In genomic region chr3:42653560-42654330, GRCh38 we compare ENCODE assay signal across 8 cellular contexts. TPM values are rescaled to one million over a fixed set of nuclear protein-coding genes. Genes with fewer than 3 reads are reported as not detected.
DNase-seq lines count a peak whose midpoint lies in the region; ATAC-seq and TF ChIP-seq lines count a peak whose summit lies in the region.

TSS of gene ZBTB47 (plus strand) at chr3:42653697. CDS start at chr3:42658356, 4,659 bp downstream.

- no peaks in the 10 kb centered on the region for H3K9me3 ChIP-seq in heart left ventricle
- H3K9me3 ChIP-seq in osteoblast (ENCODE audit: low read depth, low read length), result no peaks in the 10 kb centered on the region

- peak within 1 kb of the TSS; percentile 37 for H3K4me3 ChIP-seq in Jurkat, Clone E6-1 (ENCODE audit: low read length)
- peak within 1 kb of the TSS; percentile 59 to 99 (median 86) for H3K4me3 ChIP-seq in heart left ventricle
- H3K4me3 ChIP-seq in osteoblast (ENCODE audit: insufficient read depth, low read length), result peak within 1 kb of the TSS; percentile 90

- peaks cover 60% of the 10 kb centered on the region for H4K20me1 ChIP-seq in osteoblast (ENCODE audit: insufficient read depth, low read length)

- DNase-seq in EL (peak; percentile 53), heart left ventricle (peak; percentile 68 to 86 (median 77)), osteoblast (ENCODE audit: insufficient read length, low spot score, missing footprints) (peak; percentile 94), retina (no peak), foreskin melanocyte (no peak)
- no peak for DNase-seq in Jurkat, Clone E6-1 (ENCODE audit: low read depth, low spot score)

- peaks cover 11 to 86% (median 50%) of the 10 kb centered on the region in 12 donors for H3K4me1 ChIP-seq in heart left ventricle
- peaks cover 53% of the 10 kb centered on the region for H3K4me1 ChIP-seq in osteoblast (ENCODE audit: insufficient read depth, low read length)

- H3K36me3 ChIP-seq in heart left ventricle (peaks cover 0 to 25% (median 17%) of the 10 kb centered on the region in 9 donors), osteoblast (ENCODE audit: insufficient read depth, low read length) (peaks cover 18% of the 10 kb centered on the region)

- peak within 1 kb of the TSS; percentile 95 for H3K4me2 ChIP-seq in osteoblast (ENCODE audit: insufficient read depth, low read length)

- no peak for TF ChIP-seq POLR2A in heart left ventricle (IDR thresholded peaks at IDR 0.05)

- intact Hi-C loops in heart left ventricle (cut with DNase I), result loop anchor here (1.0 to 10.0 kb wide), 8 partner anchors 31 to 91 kb away; partner anchors contain the start of genes NKTR (in 7 of the 10), SEC22C (in 2 of the 10) and KLHL40 (in 1 of the 10)

- no peaks in the 10 kb centered on the region for H3K27me3 ChIP-seq in heart left ventricle
- no peaks in the 10 kb centered on the region for H3K27me3 ChIP-seq in osteoblast (ENCODE audit: insufficient read depth, low read length)

- 5 to 6% (median 6%) methylated on average over 30 to 31 of the region's 31 CpGs for WGBS in adipose tissue, 3 donors
- 2 to 5% (median 4%) methylated on average over 8 to 31 of the region's 31 CpGs for WGBS in heart left ventricle, 4 donors

- H3K27ac ChIP-seq in adipose tissue (ENCODE audit: low read depth, low read length) (peak within 1 kb of the TSS; percentile 64), heart left ventricle (peak within 1 kb of the TSS; percentile 84 to 99 (median 94)), osteoblast (ENCODE audit: low read depth, low read length) (peak within 1 kb of the TSS; percentile 86)

- TF ChIP-seq CTCF in heart left ventricle (IDR thresholded peaks at IDR 0.05), result no peak
- TF ChIP-seq CTCF in osteoblast (IDR thresholded peaks at IDR 0.05; ENCODE audit: extremely low read depth, low read depth, low read length), result no peak

- H3K79me2 ChIP-seq in osteoblast (ENCODE audit: insufficient read depth, low read length), result peaks cover 66% of the 10 kb centered on the region

- ATAC-seq in heart left ventricle (peak; percentile 30 to 77 (median 54)), GM21717 (IDR thresholded peaks at IDR 0.05; ENCODE audit: unreplicated experiment) (no peak)

- H2AFZ ChIP-seq in osteoblast (ENCODE audit: low read length), result peak within 1 kb of the TSS; percentile 60

RNA-seq across cellular contexts. Expression of gene ZBTB47, which starts in this region (rescaled TPM):
- 2.2 TPM for polyA plus RNA-seq in Jurkat, Clone E6-1 (2012; ENCODE audit: insufficient read depth, insufficient read length)
- polyA plus RNA-seq in adipose tissue (10 to 100 TPM; 10.5 to 82.4 (median 28.1) TPM), heart left ventricle (100 to 1,000 TPM; 110 to 111 TPM)
- total RNA-seq in heart left ventricle (100 to 1,000 TPM in 7 of 9 donors, 10 to 100 TPM in 2; 76.6 to 184 (median 131) TPM), osteoblast (39.2 and 41.3 TPM in 2 replicates)

Comparison
In these comparisons a context has a peak if more than half of its experiments do, and no peak if none do; other contexts are left out.
1. DNase-seq: peak in EL (single experiment), heart left ventricle (5 of 5) and osteoblast (single experiment); none in Jurkat, Clone E6-1 (single experiment), retina (single experiment) and foreskin melanocyte (single experiment).
2. H3K4me3 ChIP-seq: peak in every context shown above with its lines; median percentile 90 in osteoblast; 86 in heart left ventricle; 37 in Jurkat, Clone E6-1.
3. Peak in every context shown above with its lines, with median percentiles within 50 percentile points of each other: H3K27ac ChIP-seq.